In the genomic region with DNA sequence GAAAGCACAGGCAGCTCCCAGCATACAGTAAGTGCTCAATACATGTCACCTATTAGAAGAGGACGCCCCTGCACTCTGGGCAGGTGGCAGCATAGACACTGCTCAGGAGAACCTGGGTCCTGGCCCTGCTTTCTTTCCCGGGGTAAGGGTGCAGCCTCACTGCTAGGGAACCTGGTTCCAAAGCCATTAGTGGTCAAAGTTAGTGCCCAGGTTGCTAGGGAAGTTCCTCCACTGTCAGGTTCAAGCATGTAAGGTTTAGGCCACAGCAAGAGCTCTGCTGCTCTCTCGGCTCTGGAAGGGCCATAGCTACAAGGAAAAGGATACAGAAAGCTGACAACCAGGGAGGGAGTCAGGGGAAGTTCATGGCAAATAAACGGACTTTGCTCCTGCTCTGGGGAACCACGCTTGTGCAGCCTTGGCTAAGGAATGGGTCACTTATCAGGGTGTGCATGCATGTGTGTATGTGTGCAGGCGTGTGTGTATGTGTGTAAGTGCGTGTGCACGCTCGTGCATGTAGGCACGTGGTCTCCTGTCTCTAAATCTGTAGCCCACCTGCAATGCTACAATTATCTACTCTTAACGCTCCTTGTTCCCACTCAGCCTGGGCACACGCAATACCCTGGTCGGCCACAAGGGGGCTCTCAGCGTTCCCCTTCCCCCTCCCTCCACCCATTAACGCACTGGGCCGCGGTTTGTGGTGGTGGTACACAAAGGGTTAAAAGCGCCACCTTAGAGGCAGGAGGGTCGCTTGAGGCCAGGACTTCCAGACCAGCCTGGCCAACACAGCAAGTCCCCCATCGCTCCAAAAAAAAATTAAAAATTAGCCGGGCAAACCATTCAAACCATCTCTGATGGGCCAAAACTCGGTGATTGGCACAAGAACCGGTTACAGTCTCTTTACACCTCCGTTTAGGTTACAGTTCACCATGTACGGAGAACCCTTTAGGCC, we compare ENCODE assay signal across 8 cellular contexts. TPM values are rescaled to one million over a fixed set of nuclear protein-coding genes. Genes with fewer than 3 reads are reported as not detected.
DNase-seq lines count a peak whose midpoint lies in the region; ATAC-seq and TF ChIP-seq lines count a peak whose summit lies in the region.

No MANE protein-coding gene starts in this region.

- H3K27ac Mint-ChIP-seq in naive thymus-derived CD8-positive, alpha-beta T cell = peak overlapping the region in 7 of 10 donors; percentile 20 to 92 (median 73)
- H3K27ac Mint-ChIP-seq in stimulated activated naive CD8-positive, alpha-beta T cell treated with anti-CD3 and anti-CD28 coated beads, Interleukin-15, amount 100 ng/mL, for 72 hours = peak overlapping the region in 1 of 2 donors; percentile 44

- H3K27ac ChIP-seq in 22Rv1 (no peak overlapping the region), esophagus muscularis mucosa (replicated peaks in 1 of 4) (no peak overlapping the region)

- H3K4me1 ChIP-seq in esophagus muscularis mucosa = peaks cover 5 to 6% (median 5%) of the 10 kb centered on the region in 4 donors

- peaks cover 0 to 4% (median 1%) of the 10 kb centered on the region in 3 donors for H3K36me3 Mint-ChIP-seq in naive thymus-derived CD8-positive, alpha-beta T cell

- TF ChIP-seq POLR2A in esophagus muscularis mucosa (IDR thresholded peaks at IDR 0.05; ENCODE audit: low read depth) = no peak

- H3K27me3 Mint-ChIP-seq in naive thymus-derived CD8-positive, alpha-beta T cell = no peaks in the 10 kb centered on the region
- no peaks in the 10 kb centered on the region for H3K27me3 Mint-ChIP-seq in stimulated activated naive CD8-positive, alpha-beta T cell treated with anti-CD3 and anti-CD28 coated beads, Interleukin-15, amount 100 ng/mL, for 72 hours

- WGBS in esophagus muscularis mucosa = 22% methylated on average over 22 of the region's 25 CpGs

- peak; percentile 96 for TF ChIP-seq CTCF in 22Rv1 (IDR thresholded peaks at IDR 0.05)
- TF ChIP-seq CTCF in GM12874 (IDR thresholded peaks at IDR 0.05; ENCODE audit: insufficient read depth, low read depth, low read length) = peak; percentile 98
- TF ChIP-seq CTCF in esophagus muscularis mucosa (IDR thresholded peaks at IDR 0.05) = peak; percentile 87 to 99 (median 96)

- H3K36me3 ChIP-seq in esophagus muscularis mucosa = no peaks in the 10 kb centered on the region

- TF ChIP-seq EP300 in esophagus muscularis mucosa (IDR thresholded peaks at IDR 0.05) = no peak

- POLR2A ChIA-PET in naive thymus-derived CD8-positive, alpha-beta T cell (lab: Charles Lee) = interaction anchor here (0.5 to 2.5 kb wide), 5 partner anchors 24 to 305 kb away, joined by 3 to 12 read pairs (median 7); no protein-coding TSS in a partner anchor

- DNase-seq in NCI-H748 treated with DMSO at 0.1 percent for 48 hours (lab: John Stamatoyannopoulos, UW) = peak; percentile 5
- peak; percentile 95 for DNase-seq in activated CD8-positive, alpha-beta memory T cell treated with anti-CD3 and anti-CD28 coated beads, Interleukin-2, amount 50 U/mL, for 48 hours
- no peak for DNase-seq in esophagus muscularis mucosa (ENCODE audit: extremely low spot score)
- DNase-seq in naive thymus-derived CD8-positive, alpha-beta T cell = peak; percentile 27 to 79 (median 63)
- peak; percentile 66 to 68 for DNase-seq in stimulated activated naive CD8-positive, alpha-beta T cell treated with anti-CD3 and anti-CD28 coated beads, Interleukin-15, amount 100 ng/mL, for 72 hours

- no peak overlapping the region for H3K4me3 Mint-ChIP-seq in naive thymus-derived CD8-positive, alpha-beta T cell
- peak overlapping the region; percentile 44 to 49 for H3K4me3 Mint-ChIP-seq in stimulated activated naive CD8-positive, alpha-beta T cell treated with anti-CD3 and anti-CD28 coated beads, Interleukin-15, amount 100 ng/mL, for 72 hours

- ATAC-seq in naive thymus-derived CD8-positive, alpha-beta T cell = peak; percentile 63 to 73
- peak; percentile 77 for ATAC-seq in stimulated activated naive CD8-positive, alpha-beta T cell treated with anti-CD3 and anti-CD28 coated beads, Interleukin-15, amount 100 ng/mL, for 72 hours
- ATAC-seq in GM19324 (IDR thresholded peaks at IDR 0.05; ENCODE audit: low FRiP score, unreplicated experiment) = no peak

- H3K27me3 ChIP-seq in esophagus muscularis mucosa = no peaks in the 10 kb centered on the region

- H3K9me3 Mint-ChIP-seq in naive thymus-derived CD8-positive, alpha-beta T cell = peaks cover 0 to 12% (median 0%) of the 10 kb centered on the region in 9 donors
- H3K9me3 Mint-ChIP-seq in stimulated activated naive CD8-positive, alpha-beta T cell treated with anti-CD3 and anti-CD28 coated beads, Interleukin-15, amount 100 ng/mL, for 72 hours = no peaks in the 10 kb centered on the region

- intact Hi-C loops in esophagus muscularis mucosa (cut with DNase I) = loop anchor here (2.0 kb wide), 1 partner anchor 300 kb away; no protein-coding TSS in a partner anchor

- H3K4me1 Mint-ChIP-seq in naive thymus-derived CD8-positive, alpha-beta T cell = peaks cover 10 to 21% (median 15%) of the 10 kb centered on the region in 4 donors
- H3K4me1 Mint-ChIP-seq in stimulated activated naive CD8-positive, alpha-beta T cell treated with anti-CD3 and anti-CD28 coated beads, Interleukin-15, amount 100 ng/mL, for 72 hours = peaks cover 18% of the 10 kb centered on the region

- H3K4me3 ChIP-seq in esophagus muscularis mucosa = no peak overlapping the region

- H3K9me3 ChIP-seq in esophagus muscularis mucosa = no peaks in the 10 kb centered on the region

RNA-seq across cellular contexts. Expression of a gene that starts 48.5 kb away (rescaled TPM):
- 1 to 10 TPM; 2.5 to 7.1 (median 3.7) TPM for total RNA-seq in esophagus muscularis mucosa
- 10 to 100 TPM; 27.7 to 35.0 TPM for total RNA-seq in naive thymus-derived CD8-positive, alpha-beta T cell
- 1 to 10 TPM; 3.8 to 6.2 (median 5.6) TPM for polyA plus RNA-seq in naive thymus-derived CD8-positive, alpha-beta T cell

Comparison
In these comparisons a context has a peak if more than half of its experiments do, and no peak if none do; other contexts are left out.
1. H3K4me3 Mint-ChIP-seq: peak in stimulated activated naive CD8-positive, alpha-beta T cell treated with anti-CD3 and anti-CD28 coated beads, Interleukin-15, amount 100 ng/mL, for 72 hours (2 of 2); none in naive thymus-derived CD8-positive, alpha-beta T cell (0 of 10).
2. Peak in every context shown above with its lines, with median percentiles within 50 percentile points of each other: CTCF ChIP-seq.